Comparison of ENCODE assay signal across 32 cellular contexts in genomic region chr20:24978493-24978892, GRCh38. TPM values are rescaled to one million over a fixed set of nuclear protein-coding genes. Genes with fewer than 3 reads are reported as not detected.
DNase-seq lines count a peak whose midpoint lies in the region; ATAC-seq and TF ChIP-seq lines count a peak whose summit lies in the region.
"Had no signal": no experiment of that assay in that cellular context is flagged by ENCODE, and none has a peak within 500 bp of the region (broad histone marks: within the 10 kb centered on the region; RNA-seq: fewer than 3 reads in every experiment).

No MANE protein-coding gene starts in this region.

- intact Hi-C loops in esophagus muscularis mucosa (cut with DNase I), result no loop called here

- DNase-seq in activated naive CD4-positive, alpha-beta T cell treated with anti-CD3 and anti-CD28 coated beads, Interleukin-2, amount 10 ng/mL, durations not matched to agents 7 days and 5 days, result peak; percentile 5
- DNase-seq in activated naive CD4-positive, alpha-beta T cell treated with anti-CD3 and anti-CD28 coated beads, Interleukin-2, amount 50 U/mL, for 72 hours (ENCODE audit: low spot score in 2 of 2), result no peak
- DNase-seq in esophagus muscularis mucosa (ENCODE audit: extremely low spot score) (no peak), erythroblast (lab: John Stamatoyannopoulos, UW) (no peak), NCI-H146 (lab: John Stamatoyannopoulos, UW) (no peak)
- DNase-seq: 8988T; activated CD4-positive, alpha-beta T cell treated with anti-CD3 and anti-CD28 coated beads, Interleukin-2, amount 10 ng/mL, durations not matched to agents 7 days and 5 days; effector memory CD4-positive, alpha-beta T cell; foreskin melanocyte; GOT3; lower lobe of right lung; MV-4-11; NCI-H1694; NCI-H2171 treated with DMSO at 0.1 percent for 48 hours; NCI-H526; Peyer's patch; SIG-M5; stimulated activated CD4-positive, alpha-beta T cell treated with anti-CD3 and anti-CD28 coated beads, Interleukin-12 subunit alpha, Interleukin-12 subunit beta, amount 100 ng/mL, for 4 hours; stimulated activated CD4-positive, alpha-beta T cell treated with anti-CD3 and anti-CD28 coated beads, Interleukin-4, amount 100 ng/mL, for 24 hours; stimulated activated naive CD8-positive, alpha-beta T cell treated with anti-CD3 and anti-CD28 coated beads, Interleukin-15, Interleukin-2, amounts not matched to agents 100 U/mL and 50 U/mL, for 24 hours; SW 1271; T1000 had no signal

- peaks cover 17 to 59% (median 38%) of the 10 kb centered on the region in 4 donors for H3K36me3 ChIP-seq in esophagus muscularis mucosa
- H3K36me3 ChIP-seq in neutrophil, result peaks cover 53% of the 10 kb centered on the region

- H3K4me3 ChIP-seq in esophagus muscularis mucosa (no peak overlapping the region), neutrophil (ENCODE audit: low read depth in 1 of 2, low read length in 1 of 2) (no peak overlapping the region)
- H3K4me3 ChIP-seq: lower lobe of right lung, Peyer's patch, tibial nerve had no signal

- peak overlapping the region in 3 of 4 donors; percentile 11 to 33 (median 25) for H3K27ac ChIP-seq in esophagus muscularis mucosa (replicated peaks in 1 of 4)
- H3K27ac ChIP-seq in neutrophil, result peak overlapping the region; percentile 96
- peak overlapping the region; percentile 76 for H3K27ac ChIP-seq in temporal lobe (ENCODE audit: low read depth, low read length)
- H3K27ac ChIP-seq: lower lobe of right lung, Peyer's patch had no signal

- H3K27me3 ChIP-seq in esophagus muscularis mucosa, result no peaks in the 10 kb centered on the region
- no peaks in the 10 kb centered on the region for H3K27me3 ChIP-seq in neutrophil
- H3K27me3 ChIP-seq: Peyer's patch, tibial nerve had no signal

- peaks cover 86% of the 10 kb centered on the region for H3K36me3 Mint-ChIP-seq in activated naive CD4-positive, alpha-beta T cell treated with anti-CD3 and anti-CD28 coated beads, Interleukin-2, amount 10 ng/mL, durations not matched to agents 7 days and 5 days
- peaks cover 62 to 77% of the 10 kb centered on the region in 2 donors for H3K36me3 Mint-ChIP-seq in activated naive CD4-positive, alpha-beta T cell treated with anti-CD3 and anti-CD28 coated beads, Interleukin-2, amount 50 U/mL, for 72 hours

- no peak for ATAC-seq in activated naive CD4-positive, alpha-beta T cell treated with anti-CD3 and anti-CD28 coated beads, Interleukin-2, amount 50 U/mL, for 72 hours
- no peak for ATAC-seq in HG02870 (IDR thresholded peaks at IDR 0.05; ENCODE audit: unreplicated experiment)
- ATAC-seq: CD8-positive, alpha-beta T cell; esophagus mucosa; lower lobe of right lung; stimulated activated naive CD8-positive, alpha-beta T cell treated with anti-CD3 and anti-CD28 coated beads, Interleukin-15, Interleukin-2, amounts not matched to agents 100 U/mL and 50 U/mL, for 24 hours had no signal

- H3K4me1 ChIP-seq in esophagus muscularis mucosa (peaks cover 0 to 28% (median 22%) of the 10 kb centered on the region in 4 donors), neutrophil (ENCODE audit: control insufficient read depth in 1 of 2, insufficient read depth in 1 of 2, low read depth in 1 of 2, low read length in 1 of 2) (peaks cover 89% of the 10 kb centered on the region in 2 experiments)
- H3K4me1 ChIP-seq: Peyer's patch had no signal

- H3K27ac Mint-ChIP-seq in activated naive CD4-positive, alpha-beta T cell treated with anti-CD3 and anti-CD28 coated beads, Interleukin-2, amount 10 ng/mL, durations not matched to agents 7 days and 5 days, result no peak overlapping the region
- H3K27ac Mint-ChIP-seq in activated naive CD4-positive, alpha-beta T cell treated with anti-CD3 and anti-CD28 coated beads, Interleukin-2, amount 50 U/mL, for 72 hours, result peak overlapping the region in 1 of 2 donors; percentile 6
- H3K27ac Mint-ChIP-seq: activated CD4-positive, alpha-beta T cell treated with anti-CD3 and anti-CD28 coated beads, Interleukin-2, amount 10 ng/mL, durations not matched to agents 7 days and 5 days; activated naive CD4-positive, alpha-beta T cell treated with anti-CD3 and anti-CD28 coated beads, Interleukin-2, amount 50 U/mL, for 24 hours had no signal

- CTCF ChIA-PET in activated naive CD4-positive, alpha-beta T cell treated with anti-CD3 and anti-CD28 coated beads, Interleukin-2, amount 10 ng/mL, durations not matched to agents 7 days and 5 days (lab: Charles Lee), result no interaction called here

- TF ChIP-seq POLR2A in esophagus muscularis mucosa (IDR thresholded peaks at IDR 0.05; ENCODE audit: low read depth) (no peak), erythroblast (IDR thresholded peaks at IDR 0.05; ENCODE audit: low read length) (no peak)

- H3K9me3 Mint-ChIP-seq in activated naive CD4-positive, alpha-beta T cell treated with anti-CD3 and anti-CD28 coated beads, Interleukin-2, amount 10 ng/mL, durations not matched to agents 7 days and 5 days, result peaks cover 15% of the 10 kb centered on the region
- peaks cover 0 to 5% of the 10 kb centered on the region in 2 donors for H3K9me3 Mint-ChIP-seq in activated naive CD4-positive, alpha-beta T cell treated with anti-CD3 and anti-CD28 coated beads, Interleukin-2, amount 50 U/mL, for 72 hours

- TF ChIP-seq EP300 in esophagus muscularis mucosa (IDR thresholded peaks at IDR 0.05), result no peak

- TF ChIP-seq CTCF in esophagus muscularis mucosa (IDR thresholded peaks at IDR 0.05) (no peak), neutrophil (IDR thresholded peaks at IDR 0.05) (no peak)

- H3K27me3 Mint-ChIP-seq in activated naive CD4-positive, alpha-beta T cell treated with anti-CD3 and anti-CD28 coated beads, Interleukin-2, amount 10 ng/mL, durations not matched to agents 7 days and 5 days, result no peaks in the 10 kb centered on the region
- H3K27me3 Mint-ChIP-seq: activated CD4-positive, alpha-beta T cell treated with anti-CD3 and anti-CD28 coated beads, Interleukin-2, amount 10 ng/mL, durations not matched to agents 7 days and 5 days; activated naive CD4-positive, alpha-beta T cell treated with anti-CD3 and anti-CD28 coated beads, Interleukin-2, amount 50 U/mL, for 24 hours had no signal

- H3K9me3 ChIP-seq in esophagus muscularis mucosa (no peaks in the 10 kb centered on the region), neutrophil (no peaks in the 10 kb centered on the region)

- 62% methylated on average over 8 of the region's 8 CpGs for WGBS in esophagus muscularis mucosa

- peaks cover 19% of the 10 kb centered on the region for H3K4me1 Mint-ChIP-seq in activated naive CD4-positive, alpha-beta T cell treated with anti-CD3 and anti-CD28 coated beads, Interleukin-2, amount 10 ng/mL, durations not matched to agents 7 days and 5 days

- H3K4me3 Mint-ChIP-seq in activated naive CD4-positive, alpha-beta T cell treated with anti-CD3 and anti-CD28 coated beads, Interleukin-2, amount 10 ng/mL, durations not matched to agents 7 days and 5 days, result no peak overlapping the region
- H3K4me3 Mint-ChIP-seq: activated CD4-positive, alpha-beta T cell treated with anti-CD3 and anti-CD28 coated beads, Interleukin-2, amount 10 ng/mL, durations not matched to agents 7 days and 5 days; activated naive CD4-positive, alpha-beta T cell treated with anti-CD3 and anti-CD28 coated beads, Interleukin-2, amount 50 U/mL, for 24 hours; CD8-positive, alpha-beta T cell had no signal

RNA-seq across cellular contexts. Expression of gene APMAP, which starts 14.1 kb away (rescaled TPM):
- 10 to 100 TPM; 33.7 to 57.6 TPM for total RNA-seq in activated naive CD4-positive, alpha-beta T cell treated with anti-CD3 and anti-CD28 coated beads, Interleukin-2, amount 50 U/mL, for 72 hours
- 10 to 100 TPM; 21.6 to 35.6 (median 32.5) TPM for total RNA-seq in esophagus muscularis mucosa
- 55.3 TPM for total RNA-seq in temporal lobe

RNA-seq across cellular contexts. Expression of gene CST7, which starts 29.4 kb away (rescaled TPM):
- total RNA-seq in activated naive CD4-positive, alpha-beta T cell treated with anti-CD3 and anti-CD28 coated beads, Interleukin-2, amount 50 U/mL, for 72 hours, result 10 to 100 TPM; 29.8 to 50.3 TPM
- total RNA-seq in esophagus muscularis mucosa, result 10 to 100 TPM in 1 of 4 donors, 1 to 10 TPM in 2, not detected in 1; 1.2 to 13.8 (median 1.5) TPM
- total RNA-seq in temporal lobe, result 0.25 TPM
- total RNA-seq: cerebellum, G401, renal cortical epithelial cell had no signal

Comparison
In these comparisons a context has a peak if more than half of its experiments do, and no peak if none do; other contexts are left out.
1. H3K27ac ChIP-seq: peak in every context shown above with its lines; median percentile 96 in neutrophil; 76 in temporal lobe; 25 in esophagus muscularis mucosa.